Comparison of ENCODE assay signal across 3 cellular contexts in genomic region chr3:181379278-181379677, GRCh38.
"Had no signal": no experiment of that assay in that cellular context is flagged by ENCODE, and none has a peak within 500 bp of the region (broad histone marks: within the 10 kb centered on the region; RNA-seq: fewer than 3 reads in every experiment).

No MANE protein-coding gene starts in this region.

- ATAC-seq: GM12878 had no signal

- H3K4me3 ChIP-seq: GM12878 had no signal

- DNase-seq: GDM1, GF-D8 had no signal
